Comparison of ENCODE assay signal across 12 cellular contexts in genomic region chr11:46590740-46591606, GRCh38. TPM values are rescaled to one million over a fixed set of nuclear protein-coding genes. Genes with fewer than 3 reads are reported as not detected.
DNase-seq lines count a peak whose midpoint lies in the region; ATAC-seq and TF ChIP-seq lines count a peak whose summit lies in the region.
"Had no signal": no experiment of that assay in that cellular context is flagged by ENCODE, and none has a peak within 500 bp of the region (broad histone marks: within the 10 kb centered on the region; RNA-seq: fewer than 3 reads in every experiment).

No MANE protein-coding gene starts in this region.

- dilution Hi-C loops in mammary epithelial cell (cut with HindIII; ENCODE audit: low sequenced_read_pairs), result no loop called here

- peaks cover 12 to 20% of the 10 kb centered on the region in 2 donors for H3K36me3 Mint-ChIP-seq in CD4-positive, alpha-beta memory T cell
- H3K36me3 Mint-ChIP-seq in neural crest cell (ENCODE audit: low read depth), result no peaks in the 10 kb centered on the region

- DNase-seq in CD4-positive, alpha-beta memory T cell, result no peak
- DNase-seq in Karpas-422, result no peak
- DNase-seq in mammary epithelial cell, result peak; percentile 12
- no peak for DNase-seq in neural crest cell (ENCODE audit: low read depth, low spot score)
- DNase-seq in mucosa of descending colon, result no peak
- DNase-seq in activated CD4-positive, CD25-positive, alpha-beta regulatory T cell (lab: John Stamatoyannopoulos, UW), result no peak
- DNase-seq in effector CD4-positive, alpha-beta T cell, result no peak
- no peak for DNase-seq in NCI-H187 (lab: John Stamatoyannopoulos, UW)
- DNase-seq: DMS79 treated with DMSO at 0.1 percent for 48 hours; NCI-H1417 treated with DMSO at 0.1 percent for 48 hours; stimulated activated CD4-positive, alpha-beta T cell treated with anti-CD3 and anti-CD28 coated beads, Interleukin-2, amount 100 ng/mL, for 48 hours; uterus had no signal

- no peaks in the 10 kb centered on the region for H3K9me3 ChIP-seq in CD4-positive, alpha-beta memory T cell (ENCODE audit: control insufficient read depth in 1 of 2, low read length in 2 of 2)
- H3K9me3 ChIP-seq in Karpas-422 (ENCODE audit: low read length) (no peaks in the 10 kb centered on the region), mammary epithelial cell (replicated peaks; ENCODE audit: insufficient read depth, low read length) (no peaks in the 10 kb centered on the region), mucosa of descending colon (no peaks in the 10 kb centered on the region)
- H3K9me3 ChIP-seq: uterus had no signal

- peaks cover 33 to 67% (median 52%) of the 10 kb centered on the region in 4 donors for H3K4me1 Mint-ChIP-seq in CD4-positive, alpha-beta memory T cell
- peaks cover 36% of the 10 kb centered on the region for H3K4me1 Mint-ChIP-seq in neural crest cell

- TF ChIP-seq CTCF in mammary epithelial cell (conservative IDR thresholded peaks at IDR 0.05 in 1 of 2, IDR thresholded peaks at IDR 0.05 in 1 of 2; ENCODE audit: extremely low read depth in 1 of 2, insufficient read depth in 1 of 2, low read depth in 1 of 2, low read length in 2 of 2) (no peak), neural crest cell (conservative IDR thresholded peaks at IDR 0.05) (no peak), mucosa of descending colon (IDR thresholded peaks at IDR 0.05) (no peak)

- no peak for ATAC-seq in mucosa of descending colon

- H3K9me2 ChIP-seq in Karpas-422 (replicated peaks; ENCODE audit: insufficient read depth, low read length), result no peaks in the 10 kb centered on the region

- in situ Hi-C loops in mammary epithelial cell (cut with MboI; ENCODE audit: low sequenced_read_pairs in 2 of 2), result no loop called here

- H4K20me1 ChIP-seq in Karpas-422 (ENCODE audit: insufficient read depth, low read depth, low read length) (peaks cover 8% of the 10 kb centered on the region; the same call in 1 of the 2 replicates), mammary epithelial cell (ENCODE audit: insufficient read depth, low read length) (no peaks in the 10 kb centered on the region)

- H3K4me2 ChIP-seq in Karpas-422 (ENCODE audit: low read depth, low read length, poor library complexity, severe bottlenecking) (peak overlapping the region; percentile 52), mammary epithelial cell (ENCODE audit: insufficient read depth, low read depth, low read length) (peak overlapping the region; percentile 82)

- peaks cover 78% of the 10 kb centered on the region for H3K79me2 ChIP-seq in Karpas-422 (ENCODE audit: low read length)
- peaks cover 78% of the 10 kb centered on the region for H3K79me2 ChIP-seq in mammary epithelial cell (ENCODE audit: insufficient read depth, low read length)

- H3K27me3 ChIP-seq in CD4-positive, alpha-beta memory T cell (ENCODE audit: insufficient read depth, low read length), result no peaks in the 10 kb centered on the region
- H3K27me3 ChIP-seq in Karpas-422 (ENCODE audit: low read length) (no peaks in the 10 kb centered on the region), mammary epithelial cell (ENCODE audit: insufficient read depth, low read length) (no peaks in the 10 kb centered on the region)
- H3K27me3 ChIP-seq: uterus had no signal

- intact Hi-C loops in CD4-positive, alpha-beta memory T cell (cut with micrococcal nuclease), result no loop called here
- intact Hi-C loops in mammary epithelial cell (cut with micrococcal nuclease) (loop anchor here (5.0 kb wide), 1 partner anchor 39 kb away; no protein-coding TSS in a partner anchor), mucosa of descending colon (cut with DNase I, micrococcal nuclease) (loop anchor here in 1 of 2 donors (10.0 kb wide), 1 partner anchor 96 kb away; no protein-coding TSS in a partner anchor)

- H3K36me3 ChIP-seq in CD4-positive, alpha-beta memory T cell (ENCODE audit: insufficient read depth, low read length), result no peaks in the 10 kb centered on the region
- peaks cover 6% of the 10 kb centered on the region; the same call in 1 of the 2 replicates for H3K36me3 ChIP-seq in Karpas-422 (ENCODE audit: insufficient read depth, low read length)
- H3K36me3 ChIP-seq in mammary epithelial cell (ENCODE audit: insufficient read depth, low read length), result no peaks in the 10 kb centered on the region
- no peaks in the 10 kb centered on the region for H3K36me3 ChIP-seq in mucosa of descending colon (ENCODE audit: low read depth)
- H3K36me3 ChIP-seq: uterus had no signal

- no peaks in the 10 kb centered on the region for H3K27me3 Mint-ChIP-seq in CD4-positive, alpha-beta memory T cell
- H3K27me3 Mint-ChIP-seq in neural crest cell (ENCODE audit: low read depth), result no peaks in the 10 kb centered on the region

- peak overlapping the region; percentile 33 to 97 (median 56) for H3K4me3 Mint-ChIP-seq in CD4-positive, alpha-beta memory T cell
- H3K4me3 Mint-ChIP-seq in neural crest cell, result peak overlapping the region; percentile 62

- H3K27ac Mint-ChIP-seq in CD4-positive, alpha-beta memory T cell, result peak overlapping the region in 3 of 7 donors; percentile 6 to 68 (median 38)
- no peak overlapping the region for H3K27ac Mint-ChIP-seq in neural crest cell (ENCODE audit: unreplicated experiment)

- TSS peak; percentile 15 for BruUV-seq in mammary epithelial cell (replicated peaks; lab: Mats Ljungman, UMichigan)

- H3K9ac ChIP-seq in Karpas-422 (ENCODE audit: low read length) (no peak overlapping the region), mammary epithelial cell (ENCODE audit: insufficient read depth, low read length) (no peak overlapping the region)

- CTCF ChIA-PET in CD4-positive, alpha-beta memory T cell (lab: Charles Lee; ENCODE audit: partially characterized antibody), result interaction anchor here (0.7 to 1.4 kb wide), 4 partner anchors 8 to 36 kb away, joined by 3 to 5 read pairs (median 4); partner anchors contain the start of genes ATG13 and HARBI1
- CTCF ChIA-PET in mammary epithelial cell (lab: Charles Lee; ENCODE audit: low non-redundant PET), result no interaction called here

- 36% methylated on average over 11 of the region's 11 CpGs for WGBS in mammary epithelial cell (ENCODE audit: low coverage, missing lambda C conversion rate)

- no peak overlapping the region for H3K4me3 ChIP-seq in CD4-positive, alpha-beta memory T cell (ENCODE audit: low read length in 2 of 2)
- no peak overlapping the region for H3K4me3 ChIP-seq in Karpas-422 (ENCODE audit: low read length)
- H3K4me3 ChIP-seq in mammary epithelial cell (replicated peaks in 1 of 3; ENCODE audit: insufficient read depth in 1 of 3, low read depth in 2 of 3, low read length in 3 of 3), result peak overlapping the region; percentile 19 to 38 (median 36)
- H3K4me3 ChIP-seq in mucosa of descending colon, result no peak overlapping the region
- H3K4me3 ChIP-seq: uterus had no signal

- H3K27ac ChIP-seq in CD4-positive, alpha-beta memory T cell (ENCODE audit: low read depth, low read length), result no peak overlapping the region
- no peak overlapping the region for H3K27ac ChIP-seq in Karpas-422 (ENCODE audit: low read length)
- no peak overlapping the region for H3K27ac ChIP-seq in mammary epithelial cell (ENCODE audit: insufficient read depth, low read depth, low read length)
- H3K27ac ChIP-seq: uterus had no signal

- peaks cover 51% of the 10 kb centered on the region for H3K4me1 ChIP-seq in CD4-positive, alpha-beta memory T cell (ENCODE audit: insufficient read depth, low read length)
- peaks cover 30% of the 10 kb centered on the region for H3K4me1 ChIP-seq in Karpas-422 (ENCODE audit: low read length)
- H3K4me1 ChIP-seq in mammary epithelial cell (ENCODE audit: insufficient read depth, low read length), result peaks cover 13% of the 10 kb centered on the region
- peaks cover 27% of the 10 kb centered on the region for H3K4me1 ChIP-seq in mucosa of descending colon (ENCODE audit: low read depth)

- POLR2A ChIA-PET in CD4-positive, alpha-beta memory T cell (lab: Charles Lee; ENCODE audit: partially characterized antibody), result interaction anchor here (1.1 kb wide), 1 partner anchor 26 kb away, joined by 3 read pairs; the partner anchor contains the start of genes ATG13 and HARBI1

- H2AFZ ChIP-seq in Karpas-422 (ENCODE audit: low read length) (no peak overlapping the region), mammary epithelial cell (ENCODE audit: low read depth, low read length) (no peak overlapping the region)

- no peaks in the 10 kb centered on the region for H3K9me3 Mint-ChIP-seq in CD4-positive, alpha-beta memory T cell
- no peaks in the 10 kb centered on the region for H3K9me3 Mint-ChIP-seq in neural crest cell

RNA-seq across cellular contexts. Expression of gene AMBRA1, which starts 2.9 kb away (rescaled TPM):
- total RNA-seq in CD4-positive, alpha-beta memory T cell, result 10 to 100 TPM; 40.8 to 43.9 TPM
- 10 to 100 TPM in 1 of 2 donors, 1 to 10 TPM in 1; 5.9 to 20.0 TPM for polyA plus RNA-seq in CD4-positive, alpha-beta memory T cell
- 26.2 and 30.3 TPM in 2 replicates for total RNA-seq in Karpas-422 (2014; rRNA removed; shearing (Covaris generic); ENCODE audit: low replicate concordance)
- total RNA-seq in mammary epithelial cell (10 to 100 TPM; 23.2 to 26.3 TPM), neural crest cell (42.6 and 45.8 TPM in 2 replicates), mucosa of descending colon (10 to 100 TPM; 42.0 to 46.7 (median 45.2) TPM)
- 11.1 TPM for polyA plus RNA-seq in mammary epithelial cell
- polyA minus RNA-seq in mammary epithelial cell, result 28.7 TPM

RNA-seq across cellular contexts. Expression of gene HARBI1, which starts 26.1 kb away (rescaled TPM):
- 1 to 10 TPM; 7.2 to 9.4 TPM for total RNA-seq in CD4-positive, alpha-beta memory T cell
- polyA plus RNA-seq in CD4-positive, alpha-beta memory T cell, result 10 to 100 TPM in 1 of 2 donors, 1 to 10 TPM in 1; 8.7 to 10.6 TPM
- total RNA-seq in Karpas-422 (2014; rRNA removed; shearing (Covaris generic); ENCODE audit: low replicate concordance), result 3.8 and 4.0 TPM in 2 replicates
- total RNA-seq in mammary epithelial cell, result 1 to 10 TPM; 5.8 to 6.8 TPM
- polyA plus RNA-seq in mammary epithelial cell, result 4.4 TPM
- polyA minus RNA-seq in mammary epithelial cell, result 7.1 TPM
- 7.6 and 8.0 TPM in 2 replicates for total RNA-seq in neural crest cell
- 1 to 10 TPM; 4.5 to 6.0 (median 5.7) TPM for total RNA-seq in mucosa of descending colon

RNA-seq across cellular contexts. Expression of gene ATG13, which starts 26.4 kb away (rescaled TPM):
- total RNA-seq in CD4-positive, alpha-beta memory T cell, result 10 to 100 TPM; 86.0 to 96.2 TPM
- 10 to 100 TPM; 64.2 to 66.0 TPM for polyA plus RNA-seq in CD4-positive, alpha-beta memory T cell
- total RNA-seq in Karpas-422 (2014; rRNA removed; shearing (Covaris generic); ENCODE audit: low replicate concordance), result 77.4 and 79.2 TPM in 2 replicates
- 10 to 100 TPM; 52.8 to 58.9 TPM for total RNA-seq in mammary epithelial cell
- 39.0 TPM for polyA plus RNA-seq in mammary epithelial cell
- 234 TPM for polyA minus RNA-seq in mammary epithelial cell
- total RNA-seq in neural crest cell, result 51.3 and 51.9 TPM in 2 replicates
- 10 to 100 TPM; 61.6 to 81.4 (median 62.3) TPM for total RNA-seq in mucosa of descending colon

Comparison
In these comparisons a context has a peak if more than half of its experiments do, and no peak if none do; other contexts are left out.
1. H3K4me3 ChIP-seq: peak in mammary epithelial cell (3 of 3); none in CD4-positive, alpha-beta memory T cell (0 of 2), Karpas-422 (single experiment) and mucosa of descending colon (single experiment).